Comparison of ENCODE assay signal across 8 cellular contexts in genomic region chr15:38251726-38252480, GRCh38. TPM values are rescaled to one million over a fixed set of nuclear protein-coding genes. Genes with fewer than 3 reads are reported as not detected.
DNase-seq lines count a peak whose midpoint lies in the region; ATAC-seq and TF ChIP-seq lines count a peak whose summit lies in the region.

No MANE protein-coding gene starts in this region.

- H3K4me1 ChIP-seq in ovary (ENCODE audit: insufficient read depth) (no peaks in the 10 kb centered on the region), upper lobe of left lung (peaks cover 14 to 43% (median 25%) of the 10 kb centered on the region in 4 donors)

- TF ChIP-seq CTCF in HFF-Myc (IDR thresholded peaks at IDR 0.05; ENCODE audit: low read depth, low read length, missing control alignments) (no peak), ovary (IDR thresholded peaks at IDR 0.05) (peak in 1 of 3 donors; percentile 4), upper lobe of left lung (IDR thresholded peaks at IDR 0.05) (peak in 1 of 6 experiments; percentile 2)

- TF ChIP-seq POLR2A in ovary (IDR thresholded peaks at IDR 0.05) (peak; percentile 73), upper lobe of left lung (IDR thresholded peaks at IDR 0.05) (peak in 3 of 4 donors; percentile 54 to 83 (median 66))

- peak; percentile 90 for DNase-seq in GDM1 (lab: John Stamatoyannopoulos, UW)
- DNase-seq in HFF-Myc (ENCODE audit: extremely low read depth, low read depth): peak; percentile 96
- peak; percentile 61 for DNase-seq in NCI-H1092 treated with DMSO at 0.1 percent for 48 hours (lab: John Stamatoyannopoulos, UW)
- DNase-seq in SW 1271 (lab: John Stamatoyannopoulos, UW): peak; percentile 82 to 87
- peak; percentile 91 for DNase-seq in cardiac septum (ENCODE audit: low spot score)
- peak; percentile 90 to 94 (median 93) for DNase-seq in ovary
- peak; percentile 81 to 95 for DNase-seq in upper lobe of left lung

- ATAC-seq in upper lobe of left lung (ENCODE audit: low FRiP score in 2 of 2): peak; percentile 93 to 96

- H3K27me3 ChIP-seq in ovary (no peaks in the 10 kb centered on the region), upper lobe of left lung (no peaks in the 10 kb centered on the region)

- no peak for TF ChIP-seq EP300 in ovary (IDR thresholded peaks at IDR 0.05)
- peak in 1 of 4 donors; percentile 50 for TF ChIP-seq EP300 in upper lobe of left lung (IDR thresholded peaks at IDR 0.05)

- H3K27ac ChIP-seq in adipose tissue (ENCODE audit: low read depth, low read length) (peak overlapping the region; percentile 79), ovary (peak overlapping the region; percentile 99), upper lobe of left lung (peak overlapping the region; percentile 97 to 100 (median 100))

- H3K9me3 ChIP-seq in ovary: no peaks in the 10 kb centered on the region
- no peaks in the 10 kb centered on the region for H3K9me3 ChIP-seq in upper lobe of left lung

- no peaks in the 10 kb centered on the region for H3K36me3 ChIP-seq in ovary
- no peaks in the 10 kb centered on the region for H3K36me3 ChIP-seq in upper lobe of left lung

- H3K4me3 ChIP-seq in HFF-Myc (replicated peaks; ENCODE audit: low read depth, low read length) (peak overlapping the region; percentile 93), ovary (peak overlapping the region; percentile 97), upper lobe of left lung (peak overlapping the region; percentile 78 to 93 (median 90))

- intact Hi-C loops in cardiac septum (cut with DNase I): loop anchor here (2.0 to 10.0 kb wide), 6 partner anchors 55 to 247 kb away; no protein-coding TSS in a partner anchor
- intact Hi-C loops in ovary (cut with DNase I): loop anchor here in 2 of 4 donors (5.0 to 10.0 kb wide), 2 partner anchors 187 to 1150 kb away; partner anchors contain the start of gene MEIS2 (in 1 of the 2)

- WGBS in adipose tissue, 3 donors: 0% methylated on average over 45 to 70 of the region's 71 CpGs
- WGBS in ovary, 3 donors: 0 to 1% (median 1%) methylated on average over 42 to 71 of the region's 71 CpGs
- 1% methylated on average over 31 to 52 of the region's 71 CpGs for WGBS in upper lobe of left lung, 2 donors

RNA-seq across cellular contexts. Expression of gene SPRED1, which starts 0.7 kb away (rescaled TPM):
- polyA plus RNA-seq in adipose tissue (10 to 100 TPM in 2 of 3 donors, 1 to 10 TPM in 1; 1.5 to 15.0 (median 10.9) TPM), ovary (10 to 100 TPM in 1 of 2 donors, 1 to 10 TPM in 1; 8.5 to 18.9 TPM)
- total RNA-seq in cardiac septum (12.7 TPM), ovary (10 to 100 TPM; 18.3 to 30.5 (median 20.6) TPM), upper lobe of left lung (10 to 100 TPM; 30.9 to 73.4 (median 46.1) TPM)

Comparison
In these comparisons a context has a peak if more than half of its experiments do, and no peak if none do; other contexts are left out.
1. Peak in every context shown above with its lines: DNase-seq, ATAC-seq, H3K4me3 ChIP-seq and H3K27ac ChIP-seq.